1 cellular context compared by ENCODE assay signal in genomic region chrX:103359605-103360004, GRCh38. TPM values are rescaled to one million over a fixed set of nuclear protein-coding genes. Genes with fewer than 3 reads are reported as not detected.
"Had no signal": no experiment of that assay in that cellular context is flagged by ENCODE, and none has a peak within 500 bp of the region (broad histone marks: within the 10 kb centered on the region; RNA-seq: fewer than 3 reads in every experiment).

No MANE protein-coding gene starts in this region.

RNA-seq across cellular contexts. Expression of gene TCEAL7, which starts 29.6 kb away (rescaled TPM):
- total RNA-seq: GM12878 had no signal
- polyA plus RNA-seq: GM12878 had no signal
